Comparison of ENCODE assay signal across 15 cellular contexts in genomic region chr6:113377362-113377942, GRCh38.
DNase-seq lines count a peak whose midpoint lies in the region; ATAC-seq, FAIRE-seq and TF ChIP-seq lines count a peak whose summit lies in the region.
"Had no signal": no experiment of that assay in that cellular context is flagged by ENCODE, and none has a peak within 500 bp of the region (broad histone marks: within the 10 kb centered on the region; RNA-seq: fewer than 3 reads in every experiment).

No MANE protein-coding gene starts in this region.

- no peaks in the 10 kb centered on the region for H3K4me1 Mint-ChIP-seq in CD8-positive, alpha-beta T cell (ENCODE audit: low read depth)

- H3K9me3 ChIP-seq in HepG2 (ENCODE audit: low read length): no peaks in the 10 kb centered on the region
- H3K9me3 ChIP-seq in CD8-positive, alpha-beta T cell (ENCODE audit: low read length): no peaks in the 10 kb centered on the region
- H3K9me3 ChIP-seq: A549, heart left ventricle, uterus had no signal

- DNase-seq in GM06990 (ENCODE audit: extremely low read depth, insufficient read length) (peak; percentile 9), SHP77 (lab: John Stamatoyannopoulos, UW) (no peak), HepG2 (ENCODE audit: low spot score) (no peak)
- DNase-seq in activated CD8-positive, alpha-beta memory T cell treated with anti-CD3 and anti-CD28 coated beads, Interleukin-2, amount 50 U/mL, for 48 hours: no peak
- DNase-seq in CD8-positive, alpha-beta T cell: no peak
- DNase-seq: activated CD8-positive, alpha-beta T cell treated with anti-CD3 and anti-CD28 coated beads, Interleukin-2, amount 10 ng/mL, durations not matched to agents 7 days and 5 days; heart left ventricle; NCI-H1694; retina; uterus had no signal

- FAIRE-seq in HepG2 (lab: Jason Lieb, UNC): no peak
- FAIRE-seq: A549 had no signal

- no peaks in the 10 kb centered on the region for H4K20me1 ChIP-seq in HepG2 (ENCODE audit: insufficient read depth, low read length)

- no peak overlapping the region for H2AFZ ChIP-seq in HepG2 (ENCODE audit: low read length)

- POLR2A ChIA-PET in HepG2 (lab: Yijun Ruan, JAX): interaction anchor here (1.4 kb wide), 1 partner anchor 17 kb away, joined by 3 read pairs; no protein-coding TSS in a partner anchor
- POLR2A ChIA-PET in CD8-positive, alpha-beta T cell (lab: Charles Lee): no interaction called here

- H3K4me3 ChIP-seq in GM06990 (replicated peaks; ENCODE audit: low read depth, low read length): no peak overlapping the region
- H3K4me3 ChIP-seq in HepG2 (replicated peaks in 1 of 3; ENCODE audit: insufficient read depth in 1 of 3, low read depth in 2 of 3, low read length in 3 of 3): no peak overlapping the region
- H3K4me3 ChIP-seq in CD8-positive, alpha-beta T cell (ENCODE audit: low read depth, low read length): no peak overlapping the region
- H3K4me3 ChIP-seq: A549, heart left ventricle, uterus had no signal

- no peak overlapping the region for H3K27ac ChIP-seq in HepG2 (ENCODE audit: extremely low read length, insufficient read depth, low read length)
- no peak overlapping the region for H3K27ac ChIP-seq in CD8-positive, alpha-beta T cell (ENCODE audit: low read depth, low read length)
- H3K27ac ChIP-seq: heart left ventricle, uterus had no signal

- H3K4me2 ChIP-seq in HepG2 (ENCODE audit: low read depth, low read length): no peak overlapping the region

- TF ChIP-seq CTCF in GM06990 (IDR thresholded peaks at IDR 0.05; ENCODE audit: insufficient read depth, low read length, poor library complexity, severe bottlenecking) (no peak), HepG2 (CRISPR knock-in tag; IDR thresholded peaks at IDR 0.05) (no peak)
- no peak for TF ChIP-seq CTCF in CD8-positive, alpha-beta T cell (IDR thresholded peaks at IDR 0.05)

- no peaks in the 10 kb centered on the region for H3K36me3 Mint-ChIP-seq in CD8-positive, alpha-beta T cell

- no peaks in the 10 kb centered on the region for H3K4me1 ChIP-seq in HepG2 (ENCODE audit: insufficient read depth, low read length)
- no peaks in the 10 kb centered on the region for H3K4me1 ChIP-seq in CD8-positive, alpha-beta T cell (ENCODE audit: insufficient read depth, low read length)
- H3K4me1 ChIP-seq: uterus had no signal

- CTCF ChIA-PET in HepG2 (lab: Yijun Ruan, JAX; ENCODE audit: low intra/inter-chr PET ratio, low total read pairs): no interaction called here
- CTCF ChIA-PET in CD8-positive, alpha-beta T cell (lab: Charles Lee): no interaction called here

- H3K36me3 ChIP-seq in GM06990 (ENCODE audit: control insufficient read depth, insufficient read depth, low read length) (no peaks in the 10 kb centered on the region), HepG2 (replicated peaks in 1 of 2; ENCODE audit: control insufficient read depth in 1 of 2, insufficient read depth in 2 of 2, low read length in 2 of 2) (no peaks in the 10 kb centered on the region)
- H3K36me3 ChIP-seq in CD8-positive, alpha-beta T cell (ENCODE audit: insufficient read depth, low read length): no peaks in the 10 kb centered on the region
- H3K36me3 ChIP-seq: heart left ventricle, uterus had no signal

- intact Hi-C loops in HepG2 (cut with micrococcal nuclease; ENCODE audit: unreplicated experiment): no loop called here
- intact Hi-C loops in CD8-positive, alpha-beta T cell (cut with DNase I, micrococcal nuclease): no loop called here

- H3K79me2 ChIP-seq in HepG2 (ENCODE audit: insufficient read depth, low read length): no peaks in the 10 kb centered on the region

- no peak overlapping the region for H3K9ac ChIP-seq in HepG2 (ENCODE audit: insufficient read depth, low read depth, low read length)

- H3K27me3 ChIP-seq in GM06990 (replicated peaks; ENCODE audit: control insufficient read depth, insufficient read depth, low read length) (no peaks in the 10 kb centered on the region), HepG2 (ENCODE audit: control insufficient read depth in 1 of 2, insufficient read depth in 2 of 2, low read length in 2 of 2) (no peaks in the 10 kb centered on the region)
- H3K27me3 ChIP-seq in CD8-positive, alpha-beta T cell (ENCODE audit: insufficient read depth, low read length): no peaks in the 10 kb centered on the region
- H3K27me3 ChIP-seq: heart left ventricle, uterus had no signal

- BruUV-seq in HepG2 (replicated peaks; lab: Mats Ljungman, UMichigan): no TSS peak

- TF ChIP-seq EP300 in HepG2 (IDR thresholded peaks at IDR 0.05; ENCODE audit: low read depth in 2 of 2, low read length in 2 of 2): no peak
- TF ChIP-seq EP300 in HepG2 (CRISPR knock-in tag; IDR thresholded peaks at IDR 0.05; ENCODE audit: borderline replicate concordance): no peak

- in situ Hi-C loops in HepG2 (cut with HindIII; ENCODE audit: extremely low pct_ligation_motif_present, low pct_unique_long_range_greater_than_20kb): no loop called here

- H3K27ac Mint-ChIP-seq in CD8-positive, alpha-beta T cell: no peak overlapping the region
- H3K27ac Mint-ChIP-seq: activated CD8-positive, alpha-beta T cell treated with anti-CD3 and anti-CD28 coated beads, Interleukin-2, amount 10 ng/mL, durations not matched to agents 7 days and 5 days; T-helper 1 cell treated with Interleukin-12 subunit alpha and Interleukin-12 subunit beta and Interleukin-4 antibody, amounts not matched to agents 30 μg/mL and 1 μg/mL, for 36 hours had no signal

- no peak for TF ChIP-seq POLR2A in HepG2 (IDR thresholded peaks at IDR 0.05; ENCODE audit: insufficient read depth in 1 of 2, low read depth in 2 of 2, low read length in 2 of 2)

- H3K9me3 Mint-ChIP-seq in CD8-positive, alpha-beta T cell: no peaks in the 10 kb centered on the region
- H3K9me3 Mint-ChIP-seq: T-helper 1 cell treated with Interleukin-12 subunit alpha and Interleukin-12 subunit beta and Interleukin-4 antibody, amounts not matched to agents 30 μg/mL and 1 μg/mL, for 36 hours had no signal

- H3K4me3 Mint-ChIP-seq in CD8-positive, alpha-beta T cell: no peak overlapping the region
- H3K4me3 Mint-ChIP-seq: activated CD8-positive, alpha-beta T cell treated with anti-CD3 and anti-CD28 coated beads, Interleukin-2, amount 10 ng/mL, durations not matched to agents 7 days and 5 days; T-helper 1 cell treated with Interleukin-12 subunit alpha and Interleukin-12 subunit beta and Interleukin-4 antibody, amounts not matched to agents 30 μg/mL and 1 μg/mL, for 36 hours had no signal

- TF ChIP-seq RAD21 in HepG2 (CRISPR knock-in tag; IDR thresholded peaks at IDR 0.05): no peak

- 92% methylated on average over 4 of the region's 4 CpGs for WGBS in HepG2 (ENCODE audit: low lambda C conversion rate)

- no peaks in the 10 kb centered on the region for H3K27me3 Mint-ChIP-seq in CD8-positive, alpha-beta T cell (ENCODE audit: low read depth)

- ATAC-seq in GM19397 (IDR thresholded peaks at IDR 0.05; ENCODE audit: unreplicated experiment) (peak; percentile 54), HG02798 (IDR thresholded peaks at IDR 0.05; ENCODE audit: poor library complexity, unreplicated experiment) (peak; percentile 78), HG03469 (IDR thresholded peaks at IDR 0.05; ENCODE audit: unreplicated experiment) (peak; percentile 30), HepG2 (no peak)
- no peak for ATAC-seq in CD8-positive, alpha-beta T cell
- ATAC-seq: A549; activated CD8-positive, alpha-beta T cell treated with anti-CD3 and anti-CD28 coated beads, Interleukin-2, amount 10 ng/mL, durations not matched to agents 7 days and 5 days; heart left ventricle had no signal

TF ChIP-seq in HepG2, 621 proteins besides CTCF, POLR2A, EP300 and RAD21 (continues in another document):
- TF ChIP-seq RELA (CRISPR knock-in tag; IDR thresholded peaks at IDR 0.05) (no peak), PCBP2 (optimal IDR thresholded peaks at IDR 0.05; ENCODE audit: low read depth, low read length, poor library complexity, severe bottlenecking) (no peak), NR1H2 (CRISPR knock-in tag; IDR thresholded peaks at IDR 0.05; ENCODE audit: borderline replicate concordance, low read depth) (no peak), SMAD1 (CRISPR knock-in tag; IDR thresholded peaks at IDR 0.05; ENCODE audit: borderline replicate concordance, low read depth) (no peak), ATRX (CRISPR knock-in tag; IDR thresholded peaks at IDR 0.05; ENCODE audit: borderline replicate concordance) (no peak), ZNF331 (CRISPR knock-in tag; IDR thresholded peaks at IDR 0.05) (no peak), ZNF18 (CRISPR knock-in tag; IDR thresholded peaks at IDR 0.05; ENCODE audit: insufficient replicate concordance) (no peak), ZNF530 (CRISPR knock-in tag; IDR thresholded peaks at IDR 0.05; ENCODE audit: low read depth) (no peak), PAF1 (CRISPR knock-in tag; IDR thresholded peaks at IDR 0.05) (no peak), GABPA (IDR thresholded peaks at IDR 0.05; ENCODE audit: low read depth, low read length) (no peak), GABPA (CRISPR knock-in tag; IDR thresholded peaks at IDR 0.05; ENCODE audit: low read depth) (no peak)

Comparison
In these comparisons a context has a peak if more than half of its experiments do, and no peak if none do; other contexts are left out.
1. ATAC-seq: peak in GM19397 (single experiment), HG02798 (single experiment) and HG03469 (single experiment); none in HepG2 (single experiment) and CD8-positive, alpha-beta T cell (single experiment).